In the genomic region with DNA sequence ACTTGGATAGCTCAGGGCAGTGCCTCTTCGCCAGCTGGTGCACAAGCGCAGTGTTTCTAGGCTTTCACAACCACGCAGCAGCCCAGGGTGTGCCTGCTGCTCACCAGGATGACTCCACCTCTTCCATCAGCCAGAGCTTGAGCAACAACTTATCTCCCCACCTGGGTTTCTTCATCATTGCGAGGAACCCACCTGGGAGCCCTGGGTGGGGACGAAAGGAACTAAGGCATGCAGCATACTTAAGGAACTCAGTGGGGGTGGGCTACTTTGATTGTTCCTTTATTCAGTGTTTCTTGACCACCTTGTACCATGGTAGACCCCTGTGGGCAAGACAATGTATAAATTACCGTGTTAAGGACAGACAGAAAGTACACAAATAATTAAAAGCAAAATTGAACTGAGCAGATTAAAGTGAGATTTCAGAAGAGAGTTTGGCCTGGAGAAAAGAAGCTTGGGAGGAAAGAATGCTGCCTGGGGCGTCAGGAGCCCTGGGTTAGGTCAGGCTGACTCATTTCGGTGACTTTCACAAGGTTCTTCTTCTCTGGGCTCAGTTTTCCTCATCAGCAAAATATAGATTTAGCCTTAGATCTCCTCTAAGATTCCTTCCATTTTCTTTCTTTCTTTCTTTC, we compare ENCODE assay signal across 9 cellular contexts. TPM values are rescaled to one million over a fixed set of nuclear protein-coding genes. Genes with fewer than 3 reads are reported as not detected.
DNase-seq lines count a peak whose midpoint lies in the region; ATAC-seq, FAIRE-seq and TF ChIP-seq lines count a peak whose summit lies in the region.
"Had no signal": no experiment of that assay in that cellular context is flagged by ENCODE, and none has a peak within 500 bp of the region (broad histone marks: within the 10 kb centered on the region; RNA-seq: fewer than 3 reads in every experiment).

No MANE protein-coding gene starts in this region.

- no peak overlapping the region for H3K4ac ChIP-seq in H1 (replicated peaks; ENCODE audit: insufficient read length, low read depth, low read length)

- peaks cover 1% of the 10 kb centered on the region; the same call in 1 of the 2 replicates for H3K23me2 ChIP-seq in H1 (ENCODE audit: low read depth, low read length)

- no peak overlapping the region for H3K4me3 ChIP-seq in Panc1 (ENCODE audit: low read depth in 2 of 2, low read length in 2 of 2)
- no peak overlapping the region for H3K4me3 ChIP-seq in H1 (ENCODE audit: extremely low read depth in 1 of 4, insufficient read depth in 2 of 4, low read depth in 3 of 4, low read length in 4 of 4)
- H3K4me3 ChIP-seq in osteoblast (ENCODE audit: insufficient read depth, low read length), result no peak overlapping the region

- ATAC-seq in Panc1 (peak; percentile 46), HG03108 (IDR thresholded peaks at IDR 0.05; ENCODE audit: unreplicated experiment) (no peak)

- no peaks in the 10 kb centered on the region for H3K36me3 ChIP-seq in Panc1 (ENCODE audit: control insufficient read depth, insufficient read depth, low read length)
- no peaks in the 10 kb centered on the region for H3K36me3 ChIP-seq in H1 (ENCODE audit: control insufficient read depth in 2 of 4, insufficient read depth in 4 of 4, low read length in 3 of 4)
- no peaks in the 10 kb centered on the region for H3K36me3 ChIP-seq in osteoblast (ENCODE audit: insufficient read depth, low read length)

- H3K56ac ChIP-seq in H1 (replicated peaks; ENCODE audit: insufficient read length, low read depth, low read length), result no peak overlapping the region

- H2AK5ac ChIP-seq in H1 (ENCODE audit: low read depth, low read length), result no peak overlapping the region

- H2BK15ac ChIP-seq in H1 (ENCODE audit: low read length), result 0 out of 2 replicates have a peak overlapping the region, but pooled peaks have one; percentile 25

- no peaks in the 10 kb centered on the region for H3K79me1 ChIP-seq in H1 (ENCODE audit: low read depth, low read length)

- no peak overlapping the region for H4K5ac ChIP-seq in H1 (ENCODE audit: insufficient read length, low read depth, low read length)

- peak overlapping the region; percentile 73; the same call in 1 of the 2 replicates for H2BK5ac ChIP-seq in H1 (ENCODE audit: low read depth, low read length)

- BruUV-seq in Panc1 (replicated peaks; lab: Mats Ljungman, UMichigan), result no TSS peak

- FAIRE-seq in G401.6 (lab: Jason Lieb, UNC), result peak; percentile 98
- FAIRE-seq in H1 (lab: Jason Lieb, UNC), result no peak

- H3K4me2 ChIP-seq in H1 (ENCODE audit: insufficient read depth in 1 of 2, low read depth in 2 of 2, low read length in 2 of 2) (peak overlapping the region; percentile 24 to 31; a peak in 2 of 4 replicates), osteoblast (ENCODE audit: insufficient read depth, low read length) (no peak overlapping the region)

- no peak for TF ChIP-seq RAD21 in H1 (IDR thresholded peaks at IDR 0.05 in 1 of 2, conservative IDR thresholded peaks at IDR 0.05 in 1 of 2; ENCODE audit: low read depth in 2 of 2, low read length in 2 of 2)

- WGBS in H1 (ENCODE audit: extremely low coverage in 1 of 2, insufficient coverage in 1 of 2, insufficient read length in 1 of 2, insufficient replicate concordance in 2 of 2, low coverage in 1 of 2, low lambda C conversion rate in 2 of 2, missing lambda C conversion rate in 1 of 2), 2 experiments, result 50% methylated on average over 8 of the region's 8 CpGs; no CpG with 5 or more reads in 1 of the 2 experiments

- H4K91ac ChIP-seq in H1 (replicated peaks; ENCODE audit: insufficient read length, low read length), result peak overlapping the region; percentile 75

- H3K9me3 ChIP-seq in Panc1 (ENCODE audit: control insufficient read depth, insufficient read depth, low read depth, low read length) (no peaks in the 10 kb centered on the region), H1 (ENCODE audit: insufficient read depth in 2 of 2, low read depth in 1 of 2, low read length in 1 of 2) (no peaks in the 10 kb centered on the region), osteoblast (ENCODE audit: low read depth, low read length) (no peaks in the 10 kb centered on the region)

- TF ChIP-seq EP300 in H1 (IDR thresholded peaks at IDR 0.05; ENCODE audit: borderline replicate concordance in 1 of 2, low read depth in 2 of 2, low read length in 2 of 2), result no peak

- TF ChIP-seq POLR2A in H1 (IDR thresholded peaks at IDR 0.05; ENCODE audit: control extremely low read depth in 1 of 2, low read depth in 2 of 2, low read length in 2 of 2), result no peak

- H3K23ac ChIP-seq in H1 (ENCODE audit: insufficient read length), result no peak overlapping the region

- H2AFZ ChIP-seq in H1 (ENCODE audit: low read length), result no peak overlapping the region
- H2AFZ ChIP-seq in osteoblast (ENCODE audit: low read length), result no peak overlapping the region

- H4K20me1 ChIP-seq in H1 (replicated peaks in 1 of 2; ENCODE audit: control insufficient read depth in 1 of 2, insufficient read depth in 2 of 2, low read length in 2 of 2), result no peaks in the 10 kb centered on the region
- no peaks in the 10 kb centered on the region for H4K20me1 ChIP-seq in osteoblast (ENCODE audit: insufficient read depth, low read length)

- H4K8ac ChIP-seq in H1 (ENCODE audit: extremely low read depth, insufficient read depth, low read length), result no peak overlapping the region

- H2BK12ac ChIP-seq in H1 (ENCODE audit: low read depth, low read length), result peak overlapping the region; percentile 89; the same call in 1 of the 2 replicates

- no peak overlapping the region for H3K9ac ChIP-seq in H1 (replicated peaks in 1 of 4; ENCODE audit: extremely low read depth in 1 of 4, low read depth in 3 of 4, low read length in 3 of 4)

- no peak overlapping the region for H2BK20ac ChIP-seq in H1 (ENCODE audit: low read length)

- H3K27me3 ChIP-seq in Panc1 (ENCODE audit: control insufficient read depth, insufficient read depth, low read length), result no peaks in the 10 kb centered on the region
- H3K27me3 ChIP-seq in H1 (replicated peaks in 1 of 4; ENCODE audit: control insufficient read depth in 3 of 4, extremely low read depth in 1 of 4, insufficient read depth in 3 of 4, low read length in 3 of 4), result peaks cover 0 to 4% (median 0%) of the 10 kb centered on the region in 4 experiments; a peak in 2 of 7 replicates
- no peaks in the 10 kb centered on the region for H3K27me3 ChIP-seq in osteoblast (ENCODE audit: insufficient read depth, low read length)

- H3K4me1 ChIP-seq in Panc1 (ENCODE audit: control insufficient read depth, insufficient read depth, low read length) (peaks cover 68% of the 10 kb centered on the region), H1 (replicated peaks in 1 of 4; ENCODE audit: control insufficient read depth in 3 of 4, insufficient read depth in 4 of 4, low read length in 3 of 4) (peaks cover 4 to 15% (median 6%) of the 10 kb centered on the region in 4 experiments), osteoblast (ENCODE audit: insufficient read depth, low read length) (peaks cover 11% of the 10 kb centered on the region)

- no peak overlapping the region for H2BK120ac ChIP-seq in H1 (replicated peaks; ENCODE audit: low read depth, low read length)

- CTCF ChIA-PET in Panc1 (lab: Charles Lee), result interaction anchor here (0.7 to 3.1 kb wide), 4 partner anchors 9 to 90 kb away, joined by 3 to 14 read pairs (median 4); no protein-coding TSS in a partner anchor
- CTCF ChIA-PET in H1 (lab: Charles Lee; ENCODE audit: partially characterized antibody), result interaction anchor here (0.6 to 5.4 kb wide), 16 partner anchors 9 to 760 kb away, joined by 3 to 53 read pairs (median 5); a partner anchor contains a TSS

- no peaks in the 10 kb centered on the region for H3K79me2 ChIP-seq in H1 (ENCODE audit: control insufficient read depth in 1 of 2, insufficient read depth in 2 of 2, low read length in 2 of 2)
- no peaks in the 10 kb centered on the region for H3K79me2 ChIP-seq in osteoblast (ENCODE audit: insufficient read depth, low read length)

- intact Hi-C loops in Panc1 (cut with micrococcal nuclease; ENCODE audit: unreplicated experiment), result no loop called here

- TF ChIP-seq CTCF in Panc1 (IDR thresholded peaks at IDR 0.05) (no peak), H1 (IDR thresholded peaks at IDR 0.05; ENCODE audit: control extremely low read depth in 1 of 3, insufficient read depth in 1 of 3, low read depth in 1 of 3, low read length in 3 of 3) (no peak), osteoblast (IDR thresholded peaks at IDR 0.05; ENCODE audit: extremely low read depth, low read depth, low read length) (no peak)

- peak overlapping the region; percentile 64; the same call in 1 of the 2 replicates for H3K18ac ChIP-seq in H1 (ENCODE audit: extremely low read depth, low read length)

- POLR2A ChIA-PET in Panc1 (lab: Charles Lee), result no interaction called here
- POLR2A ChIA-PET in H1 (lab: Charles Lee; ENCODE audit: partially characterized antibody), result interaction anchor here (0.6 to 2.7 kb wide), 11 partner anchors 15 to 212 kb away, joined by 3 to 14 read pairs (median 5); a partner anchor contains a TSS

- H3K27ac ChIP-seq in Panc1 (ENCODE audit: low read length) (peak overlapping the region; percentile 95), H1 (ENCODE audit: low read depth, low read length) (no peak overlapping the region), osteoblast (ENCODE audit: low read depth, low read length) (peak overlapping the region; percentile 10)

- in situ Hi-C loops in Panc1 (cut with HindIII; ENCODE audit: low pct_unique_long_range_greater_than_20kb, low sequenced_read_pairs), result no loop called here

- no peak overlapping the region for H3K14ac ChIP-seq in H1 (ENCODE audit: insufficient read length)

- DNase-seq in Panc1 (ENCODE audit: low read depth, low spot score) (no peak), H1 (ENCODE audit: low read depth in 1 of 2, low spot score in 2 of 2) (no peak), osteoblast (ENCODE audit: insufficient read length, low spot score, missing footprints) (peak; percentile 88), RKO (ENCODE audit: low spot score) (no peak), T-helper 9 cell (no peak), nucleus accumbens (lab: John Stamatoyannopoulos, UW) (no peak)
- DNase-seq: activated CD4-positive, CD25-positive, alpha-beta regulatory T cell treated with anti-CD3 and anti-CD28 coated beads, Interleukin-2, amount 50 U/mL, for 72 hours had no signal

RNA-seq across cellular contexts. Expression of a gene that starts 22.9 kb away (rescaled TPM):
- total RNA-seq in Panc1 (2021; ENCODE audit: unreplicated experiment), result 4,079 TPM
- 4,352 TPM for polyA plus RNA-seq in Panc1 (2012; ENCODE audit: insufficient read length)
- 375 and 391 TPM in 2 replicates for total RNA-seq in H1 (2021; fragmentation: NEBNext Ultra II Directional; extraction: Animal tissue kit (Norgen Biotek cat#: 25700))
- 236 and 263 TPM in 2 replicates for polyA plus RNA-seq in H1 (2011; rRNA removed)
- 320 TPM for polyA plus RNA-seq in H1 (2011; cell fraction: cytosol; rRNA removed)
- 356 TPM for polyA plus RNA-seq in H1 (2011; cell fraction: nucleus; rRNA removed)
- 381 to 481 TPM (median 444 TPM) in 4 replicates for polyA plus RNA-seq in H1 (2012, experiment 1 of 2)
- 459 TPM for polyA plus RNA-seq in H1 (2012, experiment 2 of 2)
- polyA plus RNA-seq in H1 (2013, experiment 1 of 2), result 314 TPM
- 311 TPM for polyA plus RNA-seq in H1 (2013, experiment 2 of 2)
- polyA minus RNA-seq in H1 (2011; rRNA and poly(A)+ RNA removed), result 184 and 221 TPM in 2 replicates
- 173 TPM for polyA minus RNA-seq in H1 (2011; cell fraction: cytosol; rRNA and poly(A)+ RNA removed)
- 115 TPM for polyA minus RNA-seq in H1 (2011; cell fraction: nucleus; rRNA and poly(A)+ RNA removed)
- 22.4 and 61.9 TPM in 2 replicates for total RNA-seq in osteoblast

RNA-seq across cellular contexts. Expression of a gene that starts 34.4 kb away (rescaled TPM):
- total RNA-seq in Panc1 (2021; ENCODE audit: unreplicated experiment) (351 TPM), osteoblast (1,135 and 1,332 TPM in 2 replicates)
- polyA plus RNA-seq in Panc1 (2012; ENCODE audit: insufficient read length), result 242 TPM
- 811 and 816 TPM in 2 replicates for total RNA-seq in H1 (2021; fragmentation: NEBNext Ultra II Directional; extraction: Animal tissue kit (Norgen Biotek cat#: 25700))
- 269 and 307 TPM in 2 replicates for polyA plus RNA-seq in H1 (2011; rRNA removed)
- polyA plus RNA-seq in H1 (2011; cell fraction: cytosol; rRNA removed), result 530 TPM
- polyA plus RNA-seq in H1 (2011; cell fraction: nucleus; rRNA removed), result 680 TPM
- polyA plus RNA-seq in H1 (2012, experiment 1 of 2), result 514 to 624 TPM (median 554 TPM) in 4 replicates
- 45.7 TPM for polyA plus RNA-seq in H1 (2012, experiment 2 of 2)
- polyA plus RNA-seq in H1 (2013, experiment 1 of 2), result 453 TPM
- polyA plus RNA-seq in H1 (2013, experiment 2 of 2), result 431 TPM
- 939 and 1,134 TPM in 2 replicates for polyA minus RNA-seq in H1 (2011; rRNA and poly(A)+ RNA removed)
- 559 TPM for polyA minus RNA-seq in H1 (2011; cell fraction: cytosol; rRNA and poly(A)+ RNA removed)
- 516 TPM for polyA minus RNA-seq in H1 (2011; cell fraction: nucleus; rRNA and poly(A)+ RNA removed)

Comparison
In these comparisons a context has a peak if more than half of its experiments do, and no peak if none do; other contexts are left out.
1. RNA of a gene that starts 22.9 kb away (total RNA-seq): 4,079 TPM in Panc1 (single experiment); 375 to 391 TPM in H1 and 22.4 to 61.9 TPM in osteoblast; every median in the first group is over 10 times any median in the second.